Comparison of ENCODE assay signal across 16 cellular contexts in genomic region chr20:47283411-47283810, GRCh38.
"Had no signal": no experiment of that assay in that cellular context is flagged by ENCODE, and none has a peak within 500 bp of the region (broad histone marks: within the 10 kb centered on the region; RNA-seq: fewer than 3 reads in every experiment).

No MANE protein-coding gene starts in this region.

- H3K4me3 ChIP-seq: coronary artery, lower lobe of right lung, right atrium auricular region, skin epidermis, tibial artery had no signal

- DNase-seq: activated CD4-positive, alpha-beta T cell treated with anti-CD3 and anti-CD28 coated beads for 4 hours; activated gamma-delta T cell treated with Interleukin-2 at 50 U/mL for 16 hours; effector memory CD4-positive, alpha-beta T cell; erythroblast; hypothalamus; lower lobe of right lung; midbrain; naive B cell; posterior cingulate gyrus; stimulated activated CD4-positive, alpha-beta T cell treated with anti-CD3 and anti-CD28 coated beads, Interleukin-4, amount 100 ng/mL, for 4 hours had no signal

- ATAC-seq: lower lobe of right lung had no signal

- H3K27ac Mint-ChIP-seq: T-helper 2 cell treated with Interferon-gamma antibody and Interleukin-4, amounts not matched to agents 5 μg/mL and 100 μg/mL, for 36 hours had no signal

- H3K27me3 Mint-ChIP-seq: naive B cell had no signal

- H3K4me3 Mint-ChIP-seq: naive B cell; T-helper 2 cell treated with Interferon-gamma antibody and Interleukin-4, amounts not matched to agents 5 μg/mL and 100 μg/mL, for 36 hours had no signal

- H3K27me3 ChIP-seq: neutrophil, right atrium auricular region, tibial artery had no signal

- H3K9me3 ChIP-seq: lower lobe of right lung, neutrophil, right atrium auricular region, tibial artery had no signal

- H3K9me3 Mint-ChIP-seq: naive B cell; T-helper 2 cell treated with Interferon-gamma antibody and Interleukin-4, amounts not matched to agents 5 μg/mL and 100 μg/mL, for 36 hours had no signal

- H3K4me1 ChIP-seq: lower lobe of right lung had no signal

- H3K27ac ChIP-seq: coronary artery, lower lobe of right lung, neutrophil, right atrium auricular region, skin epidermis, tibial artery had no signal
